ENCODE assay signal across 27 cellular contexts in the genomic region with DNA sequence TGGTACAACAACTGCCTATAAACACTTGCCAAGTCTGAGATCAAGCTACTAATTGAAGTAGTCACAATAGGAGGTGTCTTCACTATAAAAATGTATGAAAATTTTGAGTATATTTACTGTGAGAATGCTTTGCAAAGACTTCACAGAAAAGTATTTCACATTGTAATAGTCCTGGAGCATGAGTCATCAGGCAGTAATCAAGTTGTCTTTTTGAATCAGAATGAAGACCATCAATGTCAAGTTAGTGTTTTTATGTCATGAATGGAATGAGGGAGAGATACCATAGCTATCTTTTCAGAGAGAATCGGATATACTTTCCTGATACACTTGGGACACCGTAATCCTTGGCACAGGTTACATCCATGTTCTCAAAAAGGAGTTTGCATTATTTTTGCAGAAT.
A peak's percentile ranks its signal among the peaks of the same experiment; 100 is the strongest.
DNase-seq lines count a peak whose midpoint lies in the region; FAIRE-seq and TF ChIP-seq lines count a peak whose summit lies in the region.
"Had no signal": no experiment of that assay in that cellular context is flagged by ENCODE, and none has a peak within 500 bp of the region (broad histone marks: within the 10 kb centered on the region; RNA-seq: fewer than 3 reads in every experiment).

No MANE protein-coding gene starts in this region.

- intact Hi-C loops in uterus (cut with DNase I; ENCODE audit: low total_unique reads) = no loop called here

- no peak for TF ChIP-seq POLR2A in uterus (IDR thresholded peaks at IDR 0.05)

- H3K4me1 ChIP-seq in adipocyte (ENCODE audit: control insufficient read depth, insufficient read depth, low read length) (no peaks in the 10 kb centered on the region), uterus (no peaks in the 10 kb centered on the region)
- H3K4me1 ChIP-seq: ascending aorta, lower lobe of right lung, sigmoid colon had no signal

- no peaks in the 10 kb centered on the region for H3K36me3 ChIP-seq in adipocyte (ENCODE audit: control insufficient read depth, insufficient read depth, low read length, severe bottlenecking)
- no peaks in the 10 kb centered on the region for H3K36me3 ChIP-seq in uterus
- H3K36me3 ChIP-seq: ascending aorta, lower lobe of right lung, ovary, sigmoid colon had no signal

- H3K4me3 ChIP-seq in adipocyte (ENCODE audit: low read length) = no peak overlapping the region
- no peak overlapping the region for H3K4me3 ChIP-seq in foreskin fibroblast (ENCODE audit: low read depth in 1 of 2, low read length in 2 of 2)
- H3K4me3 ChIP-seq in uterus = no peak overlapping the region
- H3K4me3 ChIP-seq: ascending aorta, lower lobe of right lung, ovary, sigmoid colon had no signal

- no peak overlapping the region for H3K27ac ChIP-seq in uterus
- H3K27ac ChIP-seq: ascending aorta, lower lobe of right lung, ovary, sigmoid colon, VCaP had no signal

- H3K9ac ChIP-seq in adipocyte (ENCODE audit: low read length) = no peak overlapping the region

- H3K27me3 ChIP-seq in adipocyte (replicated peaks; ENCODE audit: control insufficient read depth, insufficient read depth, low read length) (no peaks in the 10 kb centered on the region), uterus (no peaks in the 10 kb centered on the region)
- H3K27me3 ChIP-seq: ascending aorta, ovary, sigmoid colon had no signal

- DNase-seq in HS-5 (ENCODE audit: low read depth) (peak; percentile 20), adipocyte (ENCODE audit: low read depth) (peak; percentile 64), foreskin fibroblast (peak; percentile 14 to 44), D721Med (ENCODE audit: insufficient read length, low spot score) (no peak), NCI-H1092 treated with DMSO at 0.1 percent for 48 hours (lab: John Stamatoyannopoulos, UW) (no peak), uterus (no peak), cerebellar nuclear complex (lab: John Stamatoyannopoulos, UW) (no peak)
- DNase-seq: activated CD4-positive, alpha-beta memory T cell treated with anti-CD3 and anti-CD28 coated beads for 36 hours; activated naive CD4-positive, alpha-beta T cell treated with Interleukin-2 at 50 U/mL for 16 hours; activated T-cell treated with anti-CD3 and anti-CD28 coated beads, Interleukin-2, amount 50 U/mL, for 1 hour; Calu3; GF-D8; islet precursor cell; Kasumi-1; lower lobe of right lung; NCI-H1105 treated with DMSO at 0.1 percent for 48 hours; NCI-H524 treated with DMSO at 0.1 percent for 48 hours; ovary; SHP77; sigmoid colon; stimulated activated CD4-positive, alpha-beta T cell treated with anti-CD3 and anti-CD28 coated beads, Interleukin-2, amount 100 ng/mL, for 24 hours; stimulated activated naive CD8-positive, alpha-beta T cell treated with anti-CD3 and anti-CD28 coated beads, Interleukin-15, amount 100 ng/mL, for 72 hours; trophoblast cell had no signal

- H3K9me3 ChIP-seq in adipocyte (ENCODE audit: control insufficient read depth, low read length) (no peaks in the 10 kb centered on the region), uterus (no peaks in the 10 kb centered on the region)
- H3K9me3 ChIP-seq: ascending aorta, lower lobe of right lung, ovary, sigmoid colon had no signal

- TF ChIP-seq CTCF in foreskin fibroblast (IDR thresholded peaks at IDR 0.05; ENCODE audit: low read depth, low read length) = no peak
- no peak for TF ChIP-seq CTCF in D721Med (IDR thresholded peaks at IDR 0.05; ENCODE audit: insufficient read depth, missing control alignments)
- no peak for TF ChIP-seq CTCF in uterus (IDR thresholded peaks at IDR 0.05)

- FAIRE-seq in D721Med (lab: Jason Lieb, UNC) = no peak
- FAIRE-seq: colon, endometrium had no signal

Comparison
In these comparisons a context has a peak if more than half of its experiments do, and no peak if none do; other contexts are left out.
1. DNase-seq: peak in HS-5 (single experiment), adipocyte (single experiment) and foreskin fibroblast (2 of 2); none in D721Med (single experiment), NCI-H1092 treated with DMSO at 0.1 percent for 48 hours (single experiment), uterus (0 of 2) and cerebellar nuclear complex (0 of 2).